ENCODE assay signal across 2 cellular contexts in genomic region chr16:18803569-18804462, GRCh38.
TF ChIP-seq lines count a peak whose summit lies in the region.

No MANE protein-coding gene starts in this region.

TF ChIP-seq in A549, 52 proteins besides CTCF, POLR2A, EP300 and RAD21 (continued from another document):
- no peak for TF ChIP-seq BCL3 (IDR thresholded peaks at IDR 0.05)
- no peak for TF ChIP-seq RARB (CRISPR knock-in tag; IDR thresholded peaks at IDR 0.05)
- no peak for TF ChIP-seq ATOH8 (CRISPR knock-in tag; IDR thresholded peaks at IDR 0.05; ENCODE audit: low read depth)
- TF ChIP-seq RFX5 (IDR thresholded peaks at IDR 0.05): no peak
- no peak for TF ChIP-seq TFCP2L1 (CRISPR knock-in tag; IDR thresholded peaks at IDR 0.05)
- TF ChIP-seq ZFP36 (IDR thresholded peaks at IDR 0.05; ENCODE audit: borderline replicate concordance, partially characterized antibody): no peak
TF ChIP-seq in A549: peak in this region for 0.

TF ChIP-seq in GM23338, 12 proteins besides CTCF, POLR2A, EP300 and RAD21 (continued from another document):
- TF ChIP-seq ZNF462 (CRISPR knock-in tag; IDR thresholded peaks at IDR 0.05) (no peak), ZNF331 (CRISPR knock-in tag; IDR thresholded peaks at IDR 0.05; ENCODE audit: low read depth) (no peak), CREB1 (CRISPR knock-in tag; IDR thresholded peaks at IDR 0.05; ENCODE audit: low read depth) (no peak), JUNB (IDR thresholded peaks at IDR 0.05; ENCODE audit: unreplicated experiment) (no peak), POLR2AphosphoS5 (IDR thresholded peaks at IDR 0.05; ENCODE audit: low read depth) (no peak), ZNF114 (CRISPR knock-in tag; IDR thresholded peaks at IDR 0.05) (no peak), STAT1 (IDR thresholded peaks at IDR 0.05; ENCODE audit: unreplicated experiment) (no peak), EZH2phosphoT487 (IDR thresholded peaks at IDR 0.05; ENCODE audit: unreplicated experiment) (no peak), REST (IDR thresholded peaks at IDR 0.05; ENCODE audit: unreplicated experiment) (no peak)
